8 cellular contexts compared by ENCODE assay signal in the genomic region with DNA sequence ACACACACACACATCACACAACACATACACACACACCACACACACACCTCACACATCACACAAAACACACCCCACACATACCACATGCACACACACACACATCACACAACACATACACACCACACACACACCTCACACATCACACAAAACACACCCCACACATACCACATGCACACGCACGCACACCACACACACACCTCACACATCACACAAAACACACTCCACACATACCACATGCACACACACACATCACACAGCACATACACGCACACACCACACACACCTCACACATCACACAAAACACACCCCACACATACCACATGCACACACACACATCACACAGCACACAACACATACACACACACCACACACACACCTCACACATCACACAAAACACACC. TPM values are rescaled to one million over a fixed set of nuclear protein-coding genes. Genes with fewer than 3 reads are reported as not detected.
DNase-seq lines count a peak whose midpoint lies in the region; ATAC-seq, FAIRE-seq and TF ChIP-seq lines count a peak whose summit lies in the region.
"Not testable (repeated sequence)": the region's sequence is repeated elsewhere in the genome, so short reads cannot be mapped to it uniquely, and the experiment has no call there.

No MANE protein-coding gene starts in this region.

- not testable (repeated sequence) for H2AK9ac ChIP-seq in IMR-90 (replicated peaks; ENCODE audit: low read depth, low read length, poor library complexity)

- H3K36me3 ChIP-seq in IMR-90 (ENCODE audit: control insufficient read depth, insufficient read depth, low read length) (peaks cover 36% of the 10 kb centered on the region), K562 (ENCODE audit: control insufficient read depth, insufficient read depth, low read length) (peaks cover 61% of the 10 kb centered on the region; the same call in 2 of the 3 replicates), endothelial cell of umbilical vein (ENCODE audit: control insufficient read depth in 2 of 2, extremely low read depth in 1 of 2, insufficient read depth in 2 of 2, low read length in 2 of 2) (peaks cover 0 to 13% of the 10 kb centered on the region in 2 experiments)

- in situ Hi-C loops in IMR-90 (cut with MboI; ENCODE audit: low sequenced_read_pairs); K562 (cut with MboI): not testable (repeated sequence)

- peak overlapping the region; percentile 66; the same call in 1 of the 2 replicates for H2BK20ac ChIP-seq in IMR-90 (ENCODE audit: low read depth, low read length)

- H3K9me1 ChIP-seq in IMR-90 (ENCODE audit: insufficient read depth, low read length): peaks cover 50% of the 10 kb centered on the region
- H3K9me1 ChIP-seq in K562 (ENCODE audit: control insufficient read depth, insufficient read depth, low read length); endothelial cell of umbilical vein (replicated peaks; ENCODE audit: control insufficient read depth, extremely low read depth, insufficient read depth, low read length): not testable (repeated sequence)

- H4K91ac ChIP-seq in IMR-90 (ENCODE audit: insufficient read depth, low read depth, low read length): peak overlapping the region; percentile 82

- H4K20me1 ChIP-seq in IMR-90 (ENCODE audit: insufficient read depth, low read length); K562 (replicated peaks; ENCODE audit: control insufficient read depth, insufficient read depth, low read length); endothelial cell of umbilical vein (replicated peaks; ENCODE audit: control insufficient read depth, extremely low read depth, insufficient read depth, low read length): not testable (repeated sequence)

- H3K4me1 Mint-ChIP-seq in CD4-positive, alpha-beta T cell (ENCODE audit: low read depth): peaks cover 41% of the 10 kb centered on the region
- H3K4me1 Mint-ChIP-seq in activated CD4-positive, alpha-beta T cell treated with anti-CD3 and anti-CD28 coated beads, Interleukin-2, amount 10 ng/mL, durations not matched to agents 24 days and 14 days: peaks cover 31% of the 10 kb centered on the region
- peaks cover 28% of the 10 kb centered on the region for H3K4me1 Mint-ChIP-seq in activated T-helper 2 cell treated with anti-CD3 and anti-CD28 coated beads, Interferon-gamma antibody, Interleukin-2, Interleukin-4, amounts not matched to agents 10 μg/mL and 5 μg/mL and 100 μg/mL, durations not matched to agents 14 hours and 24 hours and 36 hours (ENCODE audit: low read depth)
- peaks cover 38 to 55% of the 10 kb centered on the region in 2 donors for H3K4me1 Mint-ChIP-seq in natural killer cell
- H3K4me1 Mint-ChIP-seq in stimulated activated naive CD8-positive, alpha-beta T cell treated with anti-CD3 and anti-CD28 coated beads, Interleukin-15, amount 100 ng/mL, for 72 hours: peaks cover 55% of the 10 kb centered on the region

- H3K4ac ChIP-seq in IMR-90 (ENCODE audit: low read depth, low read length): peak overlapping the region; percentile 71

- POLR2A ChIA-PET in CD4-positive, alpha-beta T cell (lab: Charles Lee): interaction anchor here (0.9 to 3.1 kb wide), 7 partner anchors 12 to 185 kb away, joined by 3 to 29 read pairs (median 7); a partner anchor contains a TSS
- POLR2A ChIA-PET in IMR-90 (lab: Charles Lee; ENCODE audit: unreplicated experiment): not testable (repeated sequence)
- POLR2A ChIA-PET in K562 (lab: Yijun Ruan, JAX) (interaction anchor here (0.7 kb wide), 1 partner anchor 184 kb away, joined by 3 read pairs; no protein-coding TSS in a partner anchor), endothelial cell of umbilical vein (lab: Charles Lee) (interaction anchor here (0.5 to 2.2 kb wide), 4 partner anchors 9 to 32 kb away, joined by 3 to 11 read pairs (median 4); no protein-coding TSS in a partner anchor)

- peaks cover 29 to 63% of the 10 kb centered on the region in 2 experiments for H3K79me1 ChIP-seq in IMR-90 (ENCODE audit: low read depth in 1 of 2, low read length in 2 of 2)

- H2BK15ac ChIP-seq in IMR-90 (ENCODE audit: low read depth, low read length): peak overlapping the region; percentile 94; the same call in 1 of the 3 replicates

- peak overlapping the region; percentile 39 to 96; a peak in 3 of 4 replicates for H4K8ac ChIP-seq in IMR-90 (ENCODE audit: low read depth in 2 of 2, low read length in 2 of 2)

- not testable (repeated sequence) for H3K23ac ChIP-seq in IMR-90 (ENCODE audit: low read depth, low read length)

- CTCF ChIA-PET in CD4-positive, alpha-beta T cell (lab: Charles Lee): interaction anchor here (0.9 to 3.2 kb wide), 4 partner anchors 21 to 145 kb away, joined by 5 to 22 read pairs (median 8); a partner anchor contains a TSS
- CTCF ChIA-PET in IMR-90 (lab: Yijun Ruan, JAX); K562 (lab: Yijun Ruan, JAX; ENCODE audit: low intra/inter-chr PET ratio): not testable (repeated sequence)
- CTCF ChIA-PET in endothelial cell of umbilical vein (lab: Charles Lee): interaction anchor here (1.0 to 2.3 kb wide), 5 partner anchors 12 to 30 kb away, joined by 5 to 17 read pairs (median 11); no protein-coding TSS in a partner anchor

- dilution Hi-C loops in IMR-90 (cut with HindIII; ENCODE audit: low sequenced_read_pairs, unreplicated experiment); endothelial cell of umbilical vein (cut with MboI; ENCODE audit: extremely low pct_ligation_motif_present, low sequenced_read_pairs): not testable (repeated sequence)

- not testable (repeated sequence) for TF ChIP-seq RAD21 in IMR-90 (IDR thresholded peaks at IDR 0.05; ENCODE audit: low read length); K562 (CRISPR knock-in tag; conservative IDR thresholded peaks at IDR 0.05 in 1 of 2, IDR thresholded peaks at IDR 0.05 in 1 of 2)

- H3K27me3 Mint-ChIP-seq in CD4-positive, alpha-beta T cell; activated CD4-positive, alpha-beta T cell treated with anti-CD3 and anti-CD28 coated beads, Interleukin-2, amount 10 ng/mL, durations not matched to agents 24 days and 14 days; activated T-helper 2 cell treated with anti-CD3 and anti-CD28 coated beads, Interferon-gamma antibody, Interleukin-2, Interleukin-4, amounts not matched to agents 10 μg/mL and 5 μg/mL and 100 μg/mL, durations not matched to agents 14 hours and 24 hours and 36 hours (ENCODE audit: low read depth); natural killer cell (ENCODE audit: low read depth in 2 of 2); stimulated activated naive CD8-positive, alpha-beta T cell treated with anti-CD3 and anti-CD28 coated beads, Interleukin-15, amount 100 ng/mL, for 72 hours: not testable (repeated sequence)

- not testable (repeated sequence) for TF ChIP-seq POLR2A in IMR-90 (IDR thresholded peaks at IDR 0.05; ENCODE audit: low read depth, low read length); K562 (conservative IDR thresholded peaks at IDR 0.05); endothelial cell of umbilical vein (IDR thresholded peaks at IDR 0.05; ENCODE audit: low read depth, low read length)

- peak; percentile 32 for FAIRE-seq in K562 (lab: Jason Lieb, UNC)
- FAIRE-seq in endothelial cell of umbilical vein (lab: Jason Lieb, UNC): not testable (repeated sequence)

- H3K27ac ChIP-seq in CD4-positive, alpha-beta T cell (ENCODE audit: low read depth, low read length): peak overlapping the region; percentile 77
- H3K27ac ChIP-seq in IMR-90 (ENCODE audit: insufficient read depth, low read length): peak overlapping the region; percentile 31; the same call in 1 of the 2 replicates
- H3K27ac ChIP-seq in K562 (ENCODE audit: extremely low read depth, low read depth, low read length): not testable (repeated sequence)
- H3K27ac ChIP-seq in endothelial cell of umbilical vein (ENCODE audit: insufficient read depth, low read depth, low read length): peak overlapping the region; percentile 88

- peak overlapping the region; percentile 100 for H2AK5ac ChIP-seq in IMR-90 (ENCODE audit: low read depth, low read length)

- H3K9me3 ChIP-seq in CD4-positive, alpha-beta T cell (ENCODE audit: control insufficient read depth, low read length); IMR-90 (ENCODE audit: control insufficient read depth, insufficient read depth, low read length); K562 (replicated peaks; ENCODE audit: control insufficient read depth, insufficient read depth, low read depth, low read length); endothelial cell of umbilical vein (replicated peaks; ENCODE audit: control insufficient read depth, insufficient read depth, low read length): not testable (repeated sequence)

- DNase-seq in CD4-positive, alpha-beta T cell; IMR-90; activated CD4-positive, alpha-beta T cell treated with anti-CD3 and anti-CD28 coated beads, Interleukin-2, amount 10 ng/mL, durations not matched to agents 24 days and 14 days; activated T-helper 2 cell treated with anti-CD3 and anti-CD28 coated beads, Interferon-gamma antibody, Interleukin-2, Interleukin-4, amounts not matched to agents 10 μg/mL and 5 μg/mL and 100 μg/mL, durations not matched to agents 14 hours and 24 hours and 36 hours (ENCODE audit: low spot score); K562 (ENCODE audit: extremely low read depth in 1 of 4, low spot score in 3 of 4); endothelial cell of umbilical vein (ENCODE audit: low read depth, low spot score); natural killer cell; stimulated activated naive CD8-positive, alpha-beta T cell treated with anti-CD3 and anti-CD28 coated beads, Interleukin-15, amount 100 ng/mL, for 72 hours: not testable (repeated sequence)

- peak overlapping the region; percentile 95 for H3K27ac Mint-ChIP-seq in CD4-positive, alpha-beta T cell
- peak overlapping the region; percentile 90 for H3K27ac Mint-ChIP-seq in activated CD4-positive, alpha-beta T cell treated with anti-CD3 and anti-CD28 coated beads, Interleukin-2, amount 10 ng/mL, durations not matched to agents 24 days and 14 days
- peak overlapping the region; percentile 84 for H3K27ac Mint-ChIP-seq in activated T-helper 2 cell treated with anti-CD3 and anti-CD28 coated beads, Interferon-gamma antibody, Interleukin-2, Interleukin-4, amounts not matched to agents 10 μg/mL and 5 μg/mL and 100 μg/mL, durations not matched to agents 14 hours and 24 hours and 36 hours
- peak overlapping the region; percentile 92 to 94 for H3K27ac Mint-ChIP-seq in natural killer cell
- H3K27ac Mint-ChIP-seq in stimulated activated naive CD8-positive, alpha-beta T cell treated with anti-CD3 and anti-CD28 coated beads, Interleukin-15, amount 100 ng/mL, for 72 hours: peak overlapping the region; percentile 28 to 47

- WGBS in IMR-90 (ENCODE audit: extremely low coverage in 2 of 2, insufficient read length in 1 of 2), 2 experiments: 92% methylated on average over 3 of the region's 3 CpGs; no CpG with 5 or more reads in 1 of the 2 experiments
- WGBS in K562 (ENCODE audit: insufficient coverage, low coverage, missing lambda C conversion rate): 82% methylated on average over 3 of the region's 3 CpGs

- H2AFZ ChIP-seq in IMR-90 (replicated peaks; ENCODE audit: low read length, poor library complexity); K562 (ENCODE audit: low read depth, low read length); endothelial cell of umbilical vein (ENCODE audit: low read depth, low read length): not testable (repeated sequence)

- H3K4me1 ChIP-seq in IMR-90 (ENCODE audit: control insufficient read depth, insufficient read depth, low read length) (peaks cover 48% of the 10 kb centered on the region), K562 (replicated peaks in 1 of 2; ENCODE audit: control insufficient read depth in 2 of 2, insufficient read depth in 2 of 2, low read length in 2 of 2) (peaks cover 0 to 11% of the 10 kb centered on the region in 2 experiments; a peak in 1 of 5 replicates), endothelial cell of umbilical vein (ENCODE audit: control insufficient read depth, extremely low read depth, insufficient read depth, low read length) (peaks cover 56% of the 10 kb centered on the region)

- H3K14ac ChIP-seq in IMR-90 (replicated peaks; ENCODE audit: low read depth, low read length): peak overlapping the region; percentile 87

- H3K4me3 Mint-ChIP-seq in CD4-positive, alpha-beta T cell; natural killer cell: not testable (repeated sequence)
- H3K4me3 Mint-ChIP-seq in activated CD4-positive, alpha-beta T cell treated with anti-CD3 and anti-CD28 coated beads, Interleukin-2, amount 10 ng/mL, durations not matched to agents 24 days and 14 days: peak overlapping the region; percentile 54
- H3K4me3 Mint-ChIP-seq in activated T-helper 2 cell treated with anti-CD3 and anti-CD28 coated beads, Interferon-gamma antibody, Interleukin-2, Interleukin-4, amounts not matched to agents 10 μg/mL and 5 μg/mL and 100 μg/mL, durations not matched to agents 14 hours and 24 hours and 36 hours (ENCODE audit: low read depth): peak overlapping the region; percentile 9
- peak overlapping the region; percentile 55 to 73 for H3K4me3 Mint-ChIP-seq in stimulated activated naive CD8-positive, alpha-beta T cell treated with anti-CD3 and anti-CD28 coated beads, Interleukin-15, amount 100 ng/mL, for 72 hours

- H3K9ac ChIP-seq in IMR-90 (ENCODE audit: low read depth, low read length); K562 (ENCODE audit: insufficient read depth in 1 of 2, low read depth in 2 of 2, low read length in 2 of 2); endothelial cell of umbilical vein (replicated peaks; ENCODE audit: extremely low read depth, insufficient read depth, low read length): not testable (repeated sequence)

- not testable (repeated sequence) for TF ChIP-seq CTCF in CD4-positive, alpha-beta T cell (IDR thresholded peaks at IDR 0.05); IMR-90 (conservative IDR thresholded peaks at IDR 0.05; ENCODE audit: low read depth, low read length); K562 (IDR thresholded peaks at IDR 0.05 in 2 of 3, conservative IDR thresholded peaks at IDR 0.05 in 1 of 3; ENCODE audit: insufficient read depth in 2 of 3, low read depth in 1 of 3, low read length in 3 of 3); endothelial cell of umbilical vein (IDR thresholded peaks at IDR 0.05; ENCODE audit: extremely low read depth in 1 of 2, insufficient read depth in 1 of 2, low read depth in 1 of 2, low read length in 2 of 2); natural killer cell (IDR thresholded peaks at IDR 0.05)

- not testable (repeated sequence) for H3K4me2 ChIP-seq in IMR-90 (ENCODE audit: low read depth, low read length); K562 (ENCODE audit: insufficient read depth, low read length); endothelial cell of umbilical vein (ENCODE audit: insufficient read depth, low read length)

- not testable (repeated sequence) for BruUV-seq in IMR-90 (replicated peaks; lab: Mats Ljungman, UMichigan); K562 (replicated peaks; lab: Mats Ljungman, UMichigan); endothelial cell of umbilical vein (replicated peaks; lab: Mats Ljungman, UMichigan)

- H3K18ac ChIP-seq in IMR-90 (ENCODE audit: low read depth, low read length): peak overlapping the region; percentile 69; the same call in 1 of the 2 replicates

- H2BK120ac ChIP-seq in IMR-90 (ENCODE audit: low read depth, low read length): peak overlapping the region; percentile 57; the same call in 1 of the 2 replicates

- not testable (repeated sequence) for H3K56ac ChIP-seq in IMR-90 (ENCODE audit: extremely low read depth, insufficient read depth, low read length)

- H3K79me2 ChIP-seq in K562 (ENCODE audit: control insufficient read depth, insufficient read depth, low read length); endothelial cell of umbilical vein (ENCODE audit: control insufficient read depth, insufficient read depth, low read length): not testable (repeated sequence)

- H3K9me3 Mint-ChIP-seq in CD4-positive, alpha-beta T cell; activated CD4-positive, alpha-beta T cell treated with anti-CD3 and anti-CD28 coated beads, Interleukin-2, amount 10 ng/mL, durations not matched to agents 24 days and 14 days; activated T-helper 2 cell treated with anti-CD3 and anti-CD28 coated beads, Interferon-gamma antibody, Interleukin-2, Interleukin-4, amounts not matched to agents 10 μg/mL and 5 μg/mL and 100 μg/mL, durations not matched to agents 14 hours and 24 hours and 36 hours; natural killer cell; stimulated activated naive CD8-positive, alpha-beta T cell treated with anti-CD3 and anti-CD28 coated beads, Interleukin-15, amount 100 ng/mL, for 72 hours: not testable (repeated sequence)

- H3K4me3 ChIP-seq in IMR-90 (ENCODE audit: insufficient read depth, low read depth, low read length); K562; endothelial cell of umbilical vein (replicated peaks in 1 of 3; ENCODE audit: insufficient read depth in 1 of 3, low read depth in 1 of 3, low read length in 3 of 3): not testable (repeated sequence)

- not testable (repeated sequence) for ATAC-seq in CD4-positive, alpha-beta T cell (ENCODE audit: poor library complexity); IMR-90 (ENCODE audit: low read depth); K562; natural killer cell; stimulated activated naive CD8-positive, alpha-beta T cell treated with anti-CD3 and anti-CD28 coated beads, Interleukin-15, amount 100 ng/mL, for 72 hours

- peak overlapping the region; percentile 95 for H2BK5ac ChIP-seq in IMR-90 (ENCODE audit: low read depth, low read length, poor library complexity, severe bottlenecking)

- H4K5ac ChIP-seq in IMR-90 (ENCODE audit: low read depth, low read length): peak overlapping the region; percentile 12; the same call in 1 of the 2 replicates

- TF ChIP-seq EP300 in K562 (IDR thresholded peaks at IDR 0.05; ENCODE audit: low read length): not testable (repeated sequence)

- not testable (repeated sequence) for H3K27me3 ChIP-seq in CD4-positive, alpha-beta T cell (ENCODE audit: control insufficient read depth, insufficient read depth, low read length); IMR-90 (ENCODE audit: control insufficient read depth, insufficient read depth, low read length); K562 (ENCODE audit: control insufficient read depth in 2 of 2, insufficient read depth in 2 of 2, low read length in 2 of 2); endothelial cell of umbilical vein (ENCODE audit: control insufficient read depth in 2 of 2, insufficient read depth in 2 of 2, low read length in 2 of 2)

- H3K36me3 Mint-ChIP-seq in CD4-positive, alpha-beta T cell (ENCODE audit: low read depth): peaks cover 86% of the 10 kb centered on the region
- peaks cover 62% of the 10 kb centered on the region for H3K36me3 Mint-ChIP-seq in activated CD4-positive, alpha-beta T cell treated with anti-CD3 and anti-CD28 coated beads, Interleukin-2, amount 10 ng/mL, durations not matched to agents 24 days and 14 days (ENCODE audit: low read depth)
- H3K36me3 Mint-ChIP-seq in activated T-helper 2 cell treated with anti-CD3 and anti-CD28 coated beads, Interferon-gamma antibody, Interleukin-2, Interleukin-4, amounts not matched to agents 10 μg/mL and 5 μg/mL and 100 μg/mL, durations not matched to agents 14 hours and 24 hours and 36 hours (ENCODE audit: low read depth): peaks cover 73% of the 10 kb centered on the region
- H3K36me3 Mint-ChIP-seq in natural killer cell: not testable (repeated sequence)

- intact Hi-C loops in CD4-positive, alpha-beta T cell (cut with DNase I, micrococcal nuclease); IMR-90 (cut with micrococcal nuclease); activated T-helper 2 cell treated with anti-CD3 and anti-CD28 coated beads, Interferon-gamma antibody, Interleukin-2, Interleukin-4, amounts not matched to agents 10 μg/mL and 5 μg/mL and 100 μg/mL, durations not matched to agents 14 hours and 24 hours and 36 hours (cut with micrococcal nuclease); K562 (cut with micrococcal nuclease): not testable (repeated sequence)
- intact Hi-C loops in activated CD4-positive, alpha-beta T cell treated with anti-CD3 and anti-CD28 coated beads, Interleukin-2, amount 10 ng/mL, durations not matched to agents 24 days and 14 days (cut with micrococcal nuclease): loop anchor here (1.0 kb wide), 1 partner anchor 29 kb away; no protein-coding TSS in a partner anchor
- intact Hi-C loops in endothelial cell of umbilical vein (cut with micrococcal nuclease) (loop anchor here (1.0 kb wide), 1 partner anchor 29 kb away; no protein-coding TSS in a partner anchor), natural killer cell (cut with micrococcal nuclease) (loop anchor here (1.0 kb wide), 1 partner anchor 31 kb away; a partner anchor contains a TSS)

RNA-seq across cellular contexts. Expression of a gene that starts 31.1 kb away (rescaled TPM):
- 100 to 1,000 TPM; 120 to 124 TPM for total RNA-seq in CD4-positive, alpha-beta T cell
- total RNA-seq in IMR-90 (2012; rRNA removed): 13.9 and 14.9 TPM in 2 replicates
- 13.3 and 16.7 TPM in 2 replicates for polyA plus RNA-seq in IMR-90 (2012; rRNA removed)
- polyA plus RNA-seq in IMR-90 (2012; cell fraction: cytosol; rRNA removed): 10.0 and 16.8 TPM in 2 replicates
- polyA plus RNA-seq in IMR-90 (2012; cell fraction: nucleus; rRNA removed; ENCODE audit: low replicate concordance): 19.0 and 26.8 TPM in 2 replicates
- 72.5 and 81.3 TPM in 2 replicates for total RNA-seq in activated CD4-positive, alpha-beta T cell treated with anti-CD3 and anti-CD28 coated beads, Interleukin-2, amount 10 ng/mL, durations not matched to agents 24 days and 14 days
- total RNA-seq in activated T-helper 2 cell treated with anti-CD3 and anti-CD28 coated beads, Interferon-gamma antibody, Interleukin-2, Interleukin-4, amounts not matched to agents 10 μg/mL and 5 μg/mL and 100 μg/mL, durations not matched to agents 14 hours and 24 hours and 36 hours: 76.8 and 81.2 TPM in 2 replicates
- total RNA-seq in K562 (2011; cell fraction: chromatin; rRNA removed; ENCODE audit: low replicate concordance): 12.7 and 26.6 TPM in 2 replicates
- total RNA-seq in K562 (2011; cell fraction: nucleolus; rRNA removed): 12.9 and 14.5 TPM in 2 replicates
- total RNA-seq in K562 (2011; cell fraction: nucleoplasm; rRNA removed): 7.6 and 9.2 TPM in 2 replicates
- total RNA-seq in K562 (2014; rRNA removed): 14.5 and 22.8 TPM in 2 replicates
- 6.9 and 8.3 TPM in 2 replicates for total RNA-seq in K562 (2014; rRNA removed; fragmentation: Illumina TruSeq; extraction: Trizol)
- 13.7 and 14.1 TPM in 2 replicates for total RNA-seq in K562 (2015; rRNA removed; fragmentation: Illumina TruSeq; extraction: Trizol)
- 22.2 and 23.3 TPM in 2 replicates for total RNA-seq in K562 (2021)
- 8.8 and 9.4 TPM in 2 replicates for polyA plus RNA-seq in K562 (2011; rRNA removed)
- polyA plus RNA-seq in K562 (2011; cell fraction: cytosol; rRNA removed): 7.8 and 14.9 TPM in 2 replicates
- 10.6 and 18.6 TPM in 2 replicates for polyA plus RNA-seq in K562 (2011; cell fraction: nucleus; rRNA removed)
- 9.5 and 15.4 TPM in 2 replicates for polyA plus RNA-seq in K562 (2012)
- 9.1 and 10.9 TPM in 2 replicates for polyA plus RNA-seq in K562 (2014; fragmentation: Illumina TruSeq; extraction: Trizol)
- polyA plus RNA-seq in K562 (2014; fragmentation: Nextera tagmentation; extraction: Ambion mirVana): under 1 TPM; 0.50 to 0.55 TPM
- 6.0 and 10.8 TPM in 2 replicates for polyA plus RNA-seq in K562 (2014; rRNA removed)
- 11.5 and 14.4 TPM in 2 replicates for polyA minus RNA-seq in K562 (2011; rRNA and poly(A)+ RNA removed)
- 13.0 and 13.2 TPM in 2 replicates for polyA minus RNA-seq in K562 (2011; cell fraction: cytosol; rRNA and poly(A)+ RNA removed)
- polyA minus RNA-seq in K562 (2011; cell fraction: nucleus; rRNA and poly(A)+ RNA removed): 9.4 TPM in 2 replicates
- 19.2 and 31.1 TPM in 2 replicates for total RNA-seq in endothelial cell of umbilical vein
- polyA plus RNA-seq in endothelial cell of umbilical vein: 11.6 and 12.0 TPM in 2 replicates
- 8.5 and 10.9 TPM in 2 replicates for polyA plus RNA-seq in endothelial cell of umbilical vein (2011; cell fraction: cytosol; rRNA removed)
- polyA plus RNA-seq in endothelial cell of umbilical vein (2011; cell fraction: nucleus; rRNA removed): 14.2 and 14.8 TPM in 2 replicates
- 10.5 and 12.9 TPM in 2 replicates for polyA plus RNA-seq in endothelial cell of umbilical vein (2012)
- 20.0 and 23.9 TPM in 2 replicates for polyA minus RNA-seq in endothelial cell of umbilical vein
- 43.5 TPM for polyA minus RNA-seq in endothelial cell of umbilical vein (2011; cell fraction: cytosol; rRNA and poly(A)+ RNA removed)
- polyA minus RNA-seq in endothelial cell of umbilical vein (2011; cell fraction: nucleus; rRNA and poly(A)+ RNA removed): 8.1 and 14.9 TPM in 2 replicates
- total RNA-seq in natural killer cell: 100 to 1,000 TPM; 130 to 174 (median 173) TPM

Comparison
In these comparisons a context has a peak if more than half of its experiments do, and no peak if none do; other contexts are left out.
1. H3K27ac Mint-ChIP-seq: peak in every context shown above with its lines; median percentile 95 in CD4-positive, alpha-beta T cell; 93 in natural killer cell; 90 in activated CD4-positive, alpha-beta T cell treated with anti-CD3 and anti-CD28 coated beads, Interleukin-2, amount 10 ng/mL, durations not matched to agents 24 days and 14 days; 84 in activated T-helper 2 cell treated with anti-CD3 and anti-CD28 coated beads, Interferon-gamma antibody, Interleukin-2, Interleukin-4, amounts not matched to agents 10 μg/mL and 5 μg/mL and 100 μg/mL, durations not matched to agents 14 hours and 24 hours and 36 hours; 38 in stimulated activated naive CD8-positive, alpha-beta T cell treated with anti-CD3 and anti-CD28 coated beads, Interleukin-15, amount 100 ng/mL, for 72 hours.